Comparison of ENCODE assay signal across 9 cellular contexts in genomic region chr15:101121511-101122090, GRCh38.
A peak's percentile ranks its signal among the peaks of the same experiment; 100 is the strongest.
DNase-seq lines count a peak whose midpoint lies in the region; ATAC-seq and TF ChIP-seq lines count a peak whose summit lies in the region.
"Had no signal": no experiment of that assay in that cellular context is flagged by ENCODE, and none has a peak within 500 bp of the region (broad histone marks: within the 10 kb centered on the region; RNA-seq: fewer than 3 reads in every experiment).

No MANE protein-coding gene starts in this region.

- TF ChIP-seq POLR2A in NB4 (IDR thresholded peaks at IDR 0.05; ENCODE audit: extremely low read depth, insufficient read length) (no peak), ovary (IDR thresholded peaks at IDR 0.05) (no peak)

- peaks cover 1 to 6% (median 2%) of the 10 kb centered on the region in 3 donors for H3K27me3 Mint-ChIP-seq in CD14-positive monocyte (ENCODE audit: low read depth in 3 of 3)
- H3K27me3 Mint-ChIP-seq in activated T-helper 2 cell treated with anti-CD3 and anti-CD28 coated beads, Interferon-gamma antibody, Interleukin-2, Interleukin-4, amounts not matched to agents 10 μg/mL and 5 μg/mL and 100 μg/mL, durations not matched to agents 14 hours and 24 hours and 36 hours (ENCODE audit: low read depth), result no peaks in the 10 kb centered on the region

- H3K4me1 Mint-ChIP-seq in CD14-positive monocyte, result peaks cover 57% of the 10 kb centered on the region
- H3K4me1 Mint-ChIP-seq in activated T-helper 2 cell treated with anti-CD3 and anti-CD28 coated beads, Interferon-gamma antibody, Interleukin-2, Interleukin-4, amounts not matched to agents 10 μg/mL and 5 μg/mL and 100 μg/mL, durations not matched to agents 14 hours and 24 hours and 36 hours (ENCODE audit: low read depth), result peaks cover 46% of the 10 kb centered on the region

- peaks cover 0 to 5% (median 4%) of the 10 kb centered on the region in 7 donors for H3K9me3 Mint-ChIP-seq in CD14-positive monocyte
- no peaks in the 10 kb centered on the region for H3K9me3 Mint-ChIP-seq in activated T-helper 2 cell treated with anti-CD3 and anti-CD28 coated beads, Interferon-gamma antibody, Interleukin-2, Interleukin-4, amounts not matched to agents 10 μg/mL and 5 μg/mL and 100 μg/mL, durations not matched to agents 14 hours and 24 hours and 36 hours

- H3K27me3 ChIP-seq in ovary, result no peaks in the 10 kb centered on the region

- H3K4me3 Mint-ChIP-seq in CD14-positive monocyte, result peak overlapping the region; percentile 85 to 87
- peak overlapping the region; percentile 65 for H3K4me3 Mint-ChIP-seq in activated T-helper 2 cell treated with anti-CD3 and anti-CD28 coated beads, Interferon-gamma antibody, Interleukin-2, Interleukin-4, amounts not matched to agents 10 μg/mL and 5 μg/mL and 100 μg/mL, durations not matched to agents 14 hours and 24 hours and 36 hours (ENCODE audit: low read depth)

- peak; percentile 41 for TF ChIP-seq CTCF in CD14-positive monocyte (IDR thresholded peaks at IDR 0.05)
- peak; percentile 48 for TF ChIP-seq CTCF in NB4 (IDR thresholded peaks at IDR 0.05; ENCODE audit: low read depth, low read length)
- peak in 1 of 3 donors; percentile 17 for TF ChIP-seq CTCF in ovary (IDR thresholded peaks at IDR 0.05)

- DNase-seq in CD14-positive monocyte (ENCODE audit: low spot score) (peak; percentile 76), NB4 (ENCODE audit: low read depth) (peak; percentile 86), head of caudate nucleus (peak; percentile 25 to 79 (median 54)), ovary (peak; percentile 71 to 81 (median 75)), cortex of kidney (lab: John Stamatoyannopoulos, UW) (no peak), DMS79 treated with DMSO at 0.1 percent for 48 hours (lab: John Stamatoyannopoulos, UW) (no peak)
- DNase-seq in activated T-helper 2 cell treated with anti-CD3 and anti-CD28 coated beads, Interferon-gamma antibody, Interleukin-2, Interleukin-4, amounts not matched to agents 10 μg/mL and 5 μg/mL and 100 μg/mL, durations not matched to agents 14 hours and 24 hours and 36 hours (ENCODE audit: low spot score), result no peak

- peak overlapping the region; percentile 7 to 61 for H3K27ac ChIP-seq in ovary
- H3K27ac ChIP-seq: HL-60 had no signal

- H3K27ac Mint-ChIP-seq in CD14-positive monocyte, result peak overlapping the region in 6 of 7 donors; percentile 26 to 88 (median 68)
- peak overlapping the region; percentile 79 for H3K27ac Mint-ChIP-seq in activated T-helper 2 cell treated with anti-CD3 and anti-CD28 coated beads, Interferon-gamma antibody, Interleukin-2, Interleukin-4, amounts not matched to agents 10 μg/mL and 5 μg/mL and 100 μg/mL, durations not matched to agents 14 hours and 24 hours and 36 hours

- ATAC-seq in GM21528 (IDR thresholded peaks at IDR 0.05; ENCODE audit: low FRiP score, unreplicated experiment), result peak; percentile 64

- intact Hi-C loops in CD14-positive monocyte (cut with micrococcal nuclease) (loop anchor here (2.0 to 10.0 kb wide), 4 partner anchors 63 to 131 kb away; partner anchors contain the start of gene CHSY1 (in 1 of the 2)), head of caudate nucleus (cut with DNase I) (no loop called here), ovary (cut with DNase I) (loop anchor here in 2 of 4 donors (5.0 to 10.0 kb wide), 3 partner anchors 63 to 133 kb away; partner anchors contain the start of gene CHSY1 (in 2 of the 2))
- intact Hi-C loops in activated T-helper 2 cell treated with anti-CD3 and anti-CD28 coated beads, Interferon-gamma antibody, Interleukin-2, Interleukin-4, amounts not matched to agents 10 μg/mL and 5 μg/mL and 100 μg/mL, durations not matched to agents 14 hours and 24 hours and 36 hours (cut with micrococcal nuclease), result loop anchor here (5.0 to 10.0 kb wide), 2 partner anchors 123 to 519 kb away; partner anchors contain the start of genes ASB7 and LINS1

- H3K4me3 ChIP-seq in NB4 (ENCODE audit: low read depth, low read length), result no peak overlapping the region
- H3K4me3 ChIP-seq in ovary, result peak overlapping the region; percentile 6

- WGBS in ovary, 3 donors, result 9 to 14% (median 13%) methylated on average over 24 to 26 of the region's 26 CpGs

- peaks cover 0 to 3% of the 10 kb centered on the region in 2 donors for H3K36me3 Mint-ChIP-seq in CD14-positive monocyte
- no peaks in the 10 kb centered on the region for H3K36me3 Mint-ChIP-seq in activated T-helper 2 cell treated with anti-CD3 and anti-CD28 coated beads, Interferon-gamma antibody, Interleukin-2, Interleukin-4, amounts not matched to agents 10 μg/mL and 5 μg/mL and 100 μg/mL, durations not matched to agents 14 hours and 24 hours and 36 hours (ENCODE audit: low read depth)

- no peak for TF ChIP-seq EP300 in ovary (IDR thresholded peaks at IDR 0.05)

- H3K9me3 ChIP-seq in ovary, result no peaks in the 10 kb centered on the region

- H3K36me3 ChIP-seq in ovary, result no peaks in the 10 kb centered on the region

- H3K4me1 ChIP-seq in ovary (ENCODE audit: insufficient read depth), result peaks cover 7% of the 10 kb centered on the region

Comparison
In these comparisons a context has a peak if more than half of its experiments do, and no peak if none do; other contexts are left out.
1. DNase-seq: peak in CD14-positive monocyte (single experiment), NB4 (single experiment), head of caudate nucleus (42 of 42) and ovary (5 of 5); none in activated T-helper 2 cell treated with anti-CD3 and anti-CD28 coated beads, Interferon-gamma antibody, Interleukin-2, Interleukin-4, amounts not matched to agents 10 μg/mL and 5 μg/mL and 100 μg/mL, durations not matched to agents 14 hours and 24 hours and 36 hours (single experiment), cortex of kidney (single experiment) and DMS79 treated with DMSO at 0.1 percent for 48 hours (single experiment).